11 cellular contexts compared by ENCODE assay signal in genomic region chr2:188628989-188629889, GRCh38.
DNase-seq lines count a peak whose midpoint lies in the region; ATAC-seq and TF ChIP-seq lines count a peak whose summit lies in the region.
"Had no signal": no experiment of that assay in that cellular context is flagged by ENCODE, and none has a peak within 500 bp of the region (broad histone marks: within the 10 kb centered on the region; RNA-seq: fewer than 3 reads in every experiment).

No MANE protein-coding gene starts in this region.

- no peaks in the 10 kb centered on the region for H3K27me3 ChIP-seq in GM23248 (replicated peaks; ENCODE audit: insufficient read depth)
- no peaks in the 10 kb centered on the region for H3K27me3 ChIP-seq in RWPE2 (ENCODE audit: insufficient read depth, poor library complexity, severe bottlenecking)
- no peaks in the 10 kb centered on the region for H3K27me3 ChIP-seq in skeletal muscle tissue (ENCODE audit: control insufficient read depth in 3 of 3, insufficient read depth in 3 of 3, low read length in 3 of 3)

- H3K27ac ChIP-seq in GM23248 (peak overlapping the region; percentile 56), RWPE2 (ENCODE audit: poor library complexity, severe bottlenecking) (no peak overlapping the region), skeletal muscle tissue (ENCODE audit: low read depth, low read length) (peak overlapping the region; percentile 44)

- no peak overlapping the region for H3K27ac Mint-ChIP-seq in activated CD4-positive, alpha-beta T cell treated with anti-CD3 and anti-CD28 coated beads, Interleukin-2, amount 10 ng/mL, durations not matched to agents 7 days and 5 days
- H3K27ac Mint-ChIP-seq: activated naive CD8-positive, alpha-beta T cell treated with anti-CD3 and anti-CD28 coated beads, Interleukin-2, amount 50 U/mL, for 24 hours had no signal

- no peaks in the 10 kb centered on the region for H4K20me1 ChIP-seq in GM23248 (ENCODE audit: insufficient read depth)

- POLR2A ChIA-PET in activated CD4-positive, alpha-beta T cell treated with anti-CD3 and anti-CD28 coated beads, Interleukin-2, amount 10 ng/mL, durations not matched to agents 7 days and 5 days (lab: Charles Lee) = no interaction called here

- TF ChIP-seq CTCF in RWPE2 (IDR thresholded peaks at IDR 0.05; ENCODE audit: poor library complexity, severe bottlenecking) (no peak), fibroblast of pulmonary artery (IDR thresholded peaks at IDR 0.05; ENCODE audit: low read length, missing control alignments) (no peak)

- H3K9ac ChIP-seq in GM23248 (no peak overlapping the region), skeletal muscle tissue (ENCODE audit: low read depth in 1 of 3, low read length in 3 of 3) (no peak overlapping the region)

- WGBS in GM23248 (ENCODE audit: low coverage in 1 of 2, low lambda C conversion rate in 2 of 2, missing lambda C conversion rate in 2 of 2), 2 experiments = 23 to 31% methylated on average over 4 of the region's 4 CpGs

- H3K36me3 ChIP-seq in GM23248 (ENCODE audit: low read depth) (no peaks in the 10 kb centered on the region), RWPE2 (ENCODE audit: low read depth) (no peaks in the 10 kb centered on the region), skeletal muscle tissue (ENCODE audit: control insufficient read depth in 3 of 3, insufficient read depth in 3 of 3, low read length in 3 of 3) (no peaks in the 10 kb centered on the region)

- CTCF ChIA-PET in activated CD4-positive, alpha-beta T cell treated with anti-CD3 and anti-CD28 coated beads, Interleukin-2, amount 10 ng/mL, durations not matched to agents 7 days and 5 days (lab: Charles Lee) = no interaction called here

- no peaks in the 10 kb centered on the region for H3K9me3 Mint-ChIP-seq in activated CD4-positive, alpha-beta T cell treated with anti-CD3 and anti-CD28 coated beads, Interleukin-2, amount 10 ng/mL, durations not matched to agents 7 days and 5 days
- H3K9me3 Mint-ChIP-seq: activated naive CD8-positive, alpha-beta T cell treated with anti-CD3 and anti-CD28 coated beads, Interleukin-2, amount 50 U/mL, for 24 hours had no signal

- DNase-seq in GM23248 = peak; percentile 89
- no peak for DNase-seq in RWPE2 (ENCODE audit: low spot score)
- peak; percentile 58 for DNase-seq in fibroblast of pulmonary artery (ENCODE audit: low read depth)
- DNase-seq in GDM1 (lab: John Stamatoyannopoulos, UW) = no peak
- DNase-seq in activated CD4-positive, alpha-beta T cell treated with anti-CD3 and anti-CD28 coated beads, Interleukin-2, amount 10 ng/mL, durations not matched to agents 7 days and 5 days = no peak
- no peak for DNase-seq in SHP77 treated with DMSO at 0.1 percent for 48 hours (lab: John Stamatoyannopoulos, UW)
- DNase-seq: activated CD4-positive, alpha-beta T cell treated with anti-CD3 and anti-CD28 coated beads for 4 hours; activated naive CD8-positive, alpha-beta T cell treated with anti-CD3 and anti-CD28 coated beads, Interleukin-2, amount 50 U/mL, for 24 hours; KBM-7 had no signal

- H3K36me3 Mint-ChIP-seq in activated CD4-positive, alpha-beta T cell treated with anti-CD3 and anti-CD28 coated beads, Interleukin-2, amount 10 ng/mL, durations not matched to agents 7 days and 5 days (ENCODE audit: low read depth) = no peaks in the 10 kb centered on the region

- ATAC-seq in RWPE2 (ENCODE audit: low read depth) (peak; percentile 77), GM18909 (IDR thresholded peaks at IDR 0.05; ENCODE audit: poor library complexity, unreplicated experiment) (no peak)
- ATAC-seq: activated naive CD8-positive, alpha-beta T cell treated with anti-CD3 and anti-CD28 coated beads, Interleukin-2, amount 50 U/mL, for 24 hours had no signal

- H3K9me3 ChIP-seq in GM23248 (ENCODE audit: low read depth) (no peaks in the 10 kb centered on the region), RWPE2 (ENCODE audit: severe bottlenecking) (no peaks in the 10 kb centered on the region), skeletal muscle tissue (ENCODE audit: control insufficient read depth in 3 of 3, low read length in 3 of 3) (no peaks in the 10 kb centered on the region)

- H3K79me2 ChIP-seq in GM23248 (ENCODE audit: insufficient read depth) = no peaks in the 10 kb centered on the region

- in situ Hi-C loops in GM23248 (cut with MboI) = no loop called here

- H3K9me2 ChIP-seq in GM23248 (ENCODE audit: insufficient read depth) = no peaks in the 10 kb centered on the region

- H3K4me1 ChIP-seq in GM23248 (ENCODE audit: insufficient read depth) (peaks cover 27% of the 10 kb centered on the region), RWPE2 (ENCODE audit: insufficient read depth, poor library complexity, severe bottlenecking) (no peaks in the 10 kb centered on the region), skeletal muscle tissue (ENCODE audit: control insufficient read depth in 3 of 3, insufficient read depth in 3 of 3, low read length in 3 of 3) (peaks cover 0 to 3% (median 0%) of the 10 kb centered on the region in 3 donors)

- no peaks in the 10 kb centered on the region for H3K4me1 Mint-ChIP-seq in activated CD4-positive, alpha-beta T cell treated with anti-CD3 and anti-CD28 coated beads, Interleukin-2, amount 10 ng/mL, durations not matched to agents 7 days and 5 days
- H3K4me1 Mint-ChIP-seq: activated naive CD8-positive, alpha-beta T cell treated with anti-CD3 and anti-CD28 coated beads, Interleukin-2, amount 50 U/mL, for 24 hours had no signal

- peak overlapping the region; percentile 38 for H2AFZ ChIP-seq in GM23248

- no peaks in the 10 kb centered on the region for H3K27me3 Mint-ChIP-seq in activated CD4-positive, alpha-beta T cell treated with anti-CD3 and anti-CD28 coated beads, Interleukin-2, amount 10 ng/mL, durations not matched to agents 7 days and 5 days
- H3K27me3 Mint-ChIP-seq: activated naive CD8-positive, alpha-beta T cell treated with anti-CD3 and anti-CD28 coated beads, Interleukin-2, amount 50 U/mL, for 24 hours had no signal

- H3K4me3 ChIP-seq in GM23248 = no peak overlapping the region
- H3K4me3 ChIP-seq in RWPE2 (ENCODE audit: severe bottlenecking) = no peak overlapping the region
- H3K4me3 ChIP-seq in fibroblast of pulmonary artery (replicated peaks; ENCODE audit: low read depth, low read length) = no peak overlapping the region
- no peak overlapping the region for H3K4me3 ChIP-seq in skeletal muscle tissue (ENCODE audit: low read length in 3 of 3)

- H3F3A ChIP-seq in GM23248 (ENCODE audit: insufficient read depth) = peaks cover 24% of the 10 kb centered on the region

- H3K4me3 Mint-ChIP-seq in activated CD4-positive, alpha-beta T cell treated with anti-CD3 and anti-CD28 coated beads, Interleukin-2, amount 10 ng/mL, durations not matched to agents 7 days and 5 days = no peak overlapping the region
- H3K4me3 Mint-ChIP-seq: activated naive CD8-positive, alpha-beta T cell treated with anti-CD3 and anti-CD28 coated beads, Interleukin-2, amount 50 U/mL, for 24 hours had no signal

- H3K4me2 ChIP-seq in GM23248 (ENCODE audit: unreplicated experiment) = peak overlapping the region; percentile 21

Comparison
In these comparisons a context has a peak if more than half of its experiments do, and no peak if none do; other contexts are left out.
1. DNase-seq: peak in GM23248 (single experiment) and fibroblast of pulmonary artery (single experiment); none in RWPE2 (single experiment), GDM1 (single experiment), activated CD4-positive, alpha-beta T cell treated with anti-CD3 and anti-CD28 coated beads, Interleukin-2, amount 10 ng/mL, durations not matched to agents 7 days and 5 days (single experiment) and SHP77 treated with DMSO at 0.1 percent for 48 hours (single experiment).